In genomic region chr6:153437193-153437592, GRCh38 we compare ENCODE assay signal across 17 cellular contexts.
DNase-seq lines count a peak whose midpoint lies in the region; ATAC-seq, FAIRE-seq and TF ChIP-seq lines count a peak whose summit lies in the region.
"Had no signal": no experiment of that assay in that cellular context is flagged by ENCODE, and none has a peak within 500 bp of the region (broad histone marks: within the 10 kb centered on the region; RNA-seq: fewer than 3 reads in every experiment).

No MANE protein-coding gene starts in this region.

- H3F3A ChIP-seq in smooth muscle cell (ENCODE audit: low read depth) = no peaks in the 10 kb centered on the region

- H4K20me1 ChIP-seq in H1 (replicated peaks in 1 of 2; ENCODE audit: control insufficient read depth in 1 of 2, insufficient read depth in 2 of 2, low read length in 2 of 2) (no peaks in the 10 kb centered on the region), smooth muscle cell (ENCODE audit: low read depth) (no peaks in the 10 kb centered on the region)

- POLR2A ChIA-PET in H1 (lab: Charles Lee; ENCODE audit: partially characterized antibody) = no interaction called here

- no peak overlapping the region for H3K9ac ChIP-seq in HUES48 (ENCODE audit: low read depth, low read length)
- H3K9ac ChIP-seq in H1 (replicated peaks in 1 of 4; ENCODE audit: extremely low read depth in 1 of 4, low read depth in 3 of 4, low read length in 3 of 4) = no peak overlapping the region
- H3K9ac ChIP-seq in mesendoderm (ENCODE audit: low read length) = no peak overlapping the region
- no peak overlapping the region for H3K9ac ChIP-seq in smooth muscle cell (ENCODE audit: low read depth)
- H3K9ac ChIP-seq: GM23248 had no signal

- H3K36me3 ChIP-seq in HUES48 (ENCODE audit: control insufficient read depth, insufficient read depth, low read length) (no peaks in the 10 kb centered on the region), H1 (ENCODE audit: control insufficient read depth in 2 of 4, insufficient read depth in 4 of 4, low read length in 3 of 4) (no peaks in the 10 kb centered on the region), mesendoderm (ENCODE audit: control insufficient read depth, insufficient read depth, low read length) (no peaks in the 10 kb centered on the region), smooth muscle cell (ENCODE audit: low read depth) (no peaks in the 10 kb centered on the region), sigmoid colon (no peaks in the 10 kb centered on the region)
- H3K36me3 ChIP-seq: BE2C, HAP-1 had no signal

- no peak overlapping the region for H3K18ac ChIP-seq in H1 (ENCODE audit: extremely low read depth, low read length)
- no peak overlapping the region for H3K18ac ChIP-seq in mesendoderm (ENCODE audit: low read length)

- H2BK5ac ChIP-seq in H1 (ENCODE audit: low read depth, low read length) (no peak overlapping the region), mesendoderm (ENCODE audit: low read length) (no peak overlapping the region)

- no peak overlapping the region for H2BK12ac ChIP-seq in H1 (ENCODE audit: low read depth, low read length)

- intact Hi-C loops in sigmoid colon (cut with DNase I) = no loop called here

- no peaks in the 10 kb centered on the region for H3K79me2 ChIP-seq in H1 (ENCODE audit: control insufficient read depth in 1 of 2, insufficient read depth in 2 of 2, low read length in 2 of 2)
- H3K79me2 ChIP-seq in mesendoderm (ENCODE audit: control insufficient read depth, insufficient read depth, low read length) = no peaks in the 10 kb centered on the region
- no peaks in the 10 kb centered on the region for H3K79me2 ChIP-seq in smooth muscle cell (ENCODE audit: low read depth)

- peak overlapping the region; percentile 3 to 27; a peak in 1 of 4 replicates for H3K4me2 ChIP-seq in H1 (ENCODE audit: insufficient read depth in 1 of 2, low read depth in 2 of 2, low read length in 2 of 2)
- no peak overlapping the region for H3K4me2 ChIP-seq in mesendoderm (ENCODE audit: low read length)
- H3K4me2 ChIP-seq in smooth muscle cell = no peak overlapping the region

- ATAC-seq in GM21528 (IDR thresholded peaks at IDR 0.05; ENCODE audit: low FRiP score, unreplicated experiment) = no peak

- H2AFZ ChIP-seq in H1 (ENCODE audit: low read length) = no peak overlapping the region
- peak overlapping the region; percentile 83 for H2AFZ ChIP-seq in smooth muscle cell (ENCODE audit: low read depth)
- H2AFZ ChIP-seq: GM23248 had no signal

- TF ChIP-seq POLR2A in H1 (IDR thresholded peaks at IDR 0.05; ENCODE audit: control extremely low read depth in 1 of 2, low read depth in 2 of 2, low read length in 2 of 2) (no peak), sigmoid colon (IDR thresholded peaks at IDR 0.05) (no peak)

- H3K27me3 ChIP-seq in HUES48 (ENCODE audit: control insufficient read depth, insufficient read depth, low read length) (no peaks in the 10 kb centered on the region), H1 (replicated peaks in 1 of 4; ENCODE audit: control insufficient read depth in 3 of 4, extremely low read depth in 1 of 4, insufficient read depth in 3 of 4, low read length in 3 of 4) (no peaks in the 10 kb centered on the region), mesendoderm (ENCODE audit: insufficient read depth, low read length, poor library complexity) (no peaks in the 10 kb centered on the region), smooth muscle cell (ENCODE audit: low read depth) (no peaks in the 10 kb centered on the region), sigmoid colon (no peaks in the 10 kb centered on the region)
- H3K27me3 ChIP-seq: BE2C had no signal

- H4K91ac ChIP-seq in H1 (replicated peaks; ENCODE audit: insufficient read length, low read length) = no peak overlapping the region

- H3K79me1 ChIP-seq in H1 (ENCODE audit: low read depth, low read length) (no peaks in the 10 kb centered on the region), mesendoderm (ENCODE audit: low read length) (no peaks in the 10 kb centered on the region)

- H2BK15ac ChIP-seq in H1 (ENCODE audit: low read length) (no peak overlapping the region), mesendoderm (replicated peaks; ENCODE audit: low read depth) (no peak overlapping the region)

- no peak for TF ChIP-seq RAD21 in H1 (IDR thresholded peaks at IDR 0.05 in 1 of 2, conservative IDR thresholded peaks at IDR 0.05 in 1 of 2; ENCODE audit: low read depth in 2 of 2, low read length in 2 of 2)

- H3K23ac ChIP-seq in H1 (ENCODE audit: insufficient read length) (no peak overlapping the region), mesendoderm (ENCODE audit: low read length) (no peak overlapping the region)

- FAIRE-seq in H1 (lab: Jason Lieb, UNC) = peak; percentile 36
- FAIRE-seq: A204.1, GM12878 had no signal

- H3K9me3 ChIP-seq in HUES48 (ENCODE audit: control insufficient read depth, insufficient read depth, low read length) = no peaks in the 10 kb centered on the region
- no peaks in the 10 kb centered on the region for H3K9me3 ChIP-seq in H1 (ENCODE audit: insufficient read depth in 2 of 2, low read depth in 1 of 2, low read length in 1 of 2)
- H3K9me3 ChIP-seq in smooth muscle cell (replicated peaks; ENCODE audit: low read depth) = no peaks in the 10 kb centered on the region
- H3K9me3 ChIP-seq in sigmoid colon = no peaks in the 10 kb centered on the region
- H3K9me3 ChIP-seq: BE2C, HAP-1 had no signal

- DNase-seq in H1 (ENCODE audit: low read depth in 1 of 2, low spot score in 2 of 2) = no peak
- DNase-seq in mesendoderm = peak; percentile 74
- DNase-seq in smooth muscle cell (lab: John Stamatoyannopoulos, UW; ENCODE audit: unreplicated experiment) = no peak
- no peak for DNase-seq in cerebellar cortex (ENCODE audit: low spot score)
- no peak for DNase-seq in sigmoid colon
- DNase-seq: BE2C; CD4-positive, alpha-beta memory T cell; DMS79; GM23248; KG1 had no signal

- no peaks in the 10 kb centered on the region for H3K23me2 ChIP-seq in H1 (ENCODE audit: low read depth, low read length)

- no peak overlapping the region for H4K8ac ChIP-seq in H1 (ENCODE audit: extremely low read depth, insufficient read depth, low read length)
- no peak overlapping the region for H4K8ac ChIP-seq in mesendoderm (ENCODE audit: low read depth, low read length)

- H2BK20ac ChIP-seq in H1 (ENCODE audit: low read length) = no peak overlapping the region

- TF ChIP-seq EP300 in H1 (IDR thresholded peaks at IDR 0.05; ENCODE audit: borderline replicate concordance in 1 of 2, low read depth in 2 of 2, low read length in 2 of 2) = no peak
- no peak for TF ChIP-seq EP300 in sigmoid colon (IDR thresholded peaks at IDR 0.05)

- peaks cover 59% of the 10 kb centered on the region for H3K4me1 ChIP-seq in HUES48 (ENCODE audit: control insufficient read depth, insufficient read depth, low read length)
- H3K4me1 ChIP-seq in H1 (replicated peaks in 1 of 4; ENCODE audit: control insufficient read depth in 3 of 4, insufficient read depth in 4 of 4, low read length in 3 of 4) = peaks cover 0 to 15% (median 9%) of the 10 kb centered on the region in 4 experiments; a peak in 5 of 7 replicates
- peaks cover 2% of the 10 kb centered on the region for H3K4me1 ChIP-seq in mesendoderm (ENCODE audit: control insufficient read depth, low read depth, low read length)
- H3K4me1 ChIP-seq in smooth muscle cell (ENCODE audit: low read depth) = no peaks in the 10 kb centered on the region
- H3K4me1 ChIP-seq in sigmoid colon = no peaks in the 10 kb centered on the region
- H3K4me1 ChIP-seq: BE2C had no signal

- WGBS in H1 (ENCODE audit: extremely low coverage in 1 of 2, insufficient coverage in 1 of 2, insufficient read length in 1 of 2, insufficient replicate concordance in 2 of 2, low coverage in 1 of 2, low lambda C conversion rate in 2 of 2, missing lambda C conversion rate in 1 of 2), 2 experiments = 10% methylated on average over 3 of the region's 3 CpGs; no CpG with 5 or more reads in 1 of the 2 experiments
- WGBS in mesendoderm (ENCODE audit: extremely low coverage, insufficient coverage, low lambda C conversion rate) = no CpG with 5 or more reads among the region's 3 CpGs
- WGBS in smooth muscle cell (ENCODE audit: low lambda C conversion rate) = 10% methylated on average over 3 of the region's 3 CpGs
- 20 to 24% methylated on average over 3 of the region's 3 CpGs for WGBS in sigmoid colon, 2 donors

- CTCF ChIA-PET in H1 (lab: Charles Lee; ENCODE audit: partially characterized antibody) = interaction anchor here (1.4 kb wide), 1 partner anchor 75 kb away, joined by 5 read pairs; no protein-coding TSS in a partner anchor

- H3K14ac ChIP-seq in H1 (ENCODE audit: insufficient read length) = no peak overlapping the region

- H3K4ac ChIP-seq in H1 (replicated peaks; ENCODE audit: insufficient read length, low read depth, low read length) = no peak overlapping the region
- H3K4ac ChIP-seq in mesendoderm (ENCODE audit: low read depth, low read length) = no peak overlapping the region

- H4K5ac ChIP-seq in H1 (ENCODE audit: insufficient read length, low read depth, low read length) (no peak overlapping the region), mesendoderm (ENCODE audit: low read length) (no peak overlapping the region)

- H2BK120ac ChIP-seq in H1 (replicated peaks; ENCODE audit: low read depth, low read length) = peak overlapping the region; percentile 43
- no peak overlapping the region for H2BK120ac ChIP-seq in mesendoderm (ENCODE audit: low read depth, low read length)

- H3K4me3 ChIP-seq in HUES48 (ENCODE audit: low read depth, low read length) (no peak overlapping the region), H1 (ENCODE audit: extremely low read depth in 1 of 4, insufficient read depth in 2 of 4, low read depth in 3 of 4, low read length in 4 of 4) (peak overlapping the region in 1 of 4 experiments; percentile 8; a peak in 1 of 8 replicates), mesendoderm (ENCODE audit: low read length) (no peak overlapping the region), smooth muscle cell (no peak overlapping the region), sigmoid colon (no peak overlapping the region)
- H3K4me3 ChIP-seq: GM12878, GM23248, HAP-1 had no signal

- H2AK5ac ChIP-seq in H1 (ENCODE audit: low read depth, low read length) (no peak overlapping the region), mesendoderm (ENCODE audit: low read length) (no peak overlapping the region)

- H3K56ac ChIP-seq in H1 (replicated peaks; ENCODE audit: insufficient read length, low read depth, low read length) (no peak overlapping the region), mesendoderm (ENCODE audit: low read length) (no peak overlapping the region)

- H3K27ac ChIP-seq in HUES48 (ENCODE audit: low read depth, low read length) (peak overlapping the region; percentile 50), H1 (ENCODE audit: low read depth, low read length) (0 out of 2 replicates have a peak overlapping the region, but pooled peaks have one; percentile 30), mesendoderm (ENCODE audit: low read depth, low read length) (no peak overlapping the region), smooth muscle cell (ENCODE audit: low read depth) (no peak overlapping the region), sigmoid colon (no peak overlapping the region)
- H3K27ac ChIP-seq: C4-2B, GM23248, HL-60 had no signal

- TF ChIP-seq CTCF in H1 (IDR thresholded peaks at IDR 0.05; ENCODE audit: control extremely low read depth in 1 of 3, insufficient read depth in 1 of 3, low read depth in 1 of 3, low read length in 3 of 3) = no peak
- no peak for TF ChIP-seq CTCF in smooth muscle cell (IDR thresholded peaks at IDR 0.05; ENCODE audit: borderline replicate concordance, insufficient read depth, poor library complexity, severe bottlenecking)
- TF ChIP-seq CTCF in sigmoid colon (IDR thresholded peaks at IDR 0.05) = no peak

Comparison
In these comparisons a context has a peak if more than half of its experiments do, and no peak if none do; other contexts are left out.
1. H3K27ac ChIP-seq: peak in HUES48 (single experiment) and H1 (single experiment); none in mesendoderm (single experiment), smooth muscle cell (single experiment) and sigmoid colon (0 of 4).
2. H3K4me2 ChIP-seq: peak in H1 (2 of 2); none in mesendoderm (single experiment) and smooth muscle cell (single experiment).